In the genomic region with DNA sequence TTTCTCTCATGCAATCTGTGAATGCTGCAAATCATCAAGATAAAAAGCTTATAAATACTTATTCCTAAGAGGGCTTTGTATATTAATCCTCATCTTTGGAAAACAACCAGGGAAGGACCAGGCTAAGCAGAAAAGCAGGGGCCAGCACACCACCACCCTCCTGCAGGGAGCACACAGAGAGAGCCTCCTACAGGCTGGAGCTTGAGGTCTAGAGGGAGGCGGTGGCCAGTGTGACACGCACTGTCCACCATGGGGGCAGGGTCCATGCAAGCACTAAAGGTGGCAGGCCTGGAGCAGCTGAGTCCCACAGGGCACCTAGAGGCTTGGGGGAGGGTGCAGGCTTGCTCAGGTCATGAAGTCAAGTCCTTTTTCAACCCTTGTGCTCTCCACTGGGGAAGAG, we compare ENCODE assay signal across 2 cellular contexts.
TF ChIP-seq lines count a peak whose summit lies in the region.

No MANE protein-coding gene starts in this region.

TF ChIP-seq in HCT116, 20 proteins besides CTCF, POLR2A, EP300 and RAD21:
- TF ChIP-seq FOSL1 (IDR thresholded peaks at IDR 0.05; ENCODE audit: low read depth) (no peak), SRF (IDR thresholded peaks at IDR 0.05; ENCODE audit: low read depth) (no peak), EZH2 (IDR thresholded peaks at IDR 0.05) (no peak), ZFX (IDR thresholded peaks at IDR 0.05) (no peak), CBX3 (IDR thresholded peaks at IDR 0.05; ENCODE audit: low read depth) (no peak), ELF1 (IDR thresholded peaks at IDR 0.05; ENCODE audit: borderline replicate concordance, low read depth) (no peak), SIN3A (IDR thresholded peaks at IDR 0.05; ENCODE audit: low read depth) (no peak), EGR1 (IDR thresholded peaks at IDR 0.05; ENCODE audit: low read depth) (no peak), YY1 (IDR thresholded peaks at IDR 0.05; ENCODE audit: extremely low read depth, insufficient replicate concordance, low read depth, low read length) (no peak), EZH2phosphoT487 (IDR thresholded peaks at IDR 0.05; ENCODE audit: borderline replicate concordance) (no peak), ZNF274 (IDR thresholded peaks at IDR 0.05; ENCODE audit: low read depth, low read length) (no peak), CEBPB (IDR thresholded peaks at IDR 0.05; ENCODE audit: low read depth) (no peak), POLR2AphosphoS5 (IDR thresholded peaks at IDR 0.05; ENCODE audit: low read depth, low read length) (no peak)
- TF ChIP-seq, protein P1, sequence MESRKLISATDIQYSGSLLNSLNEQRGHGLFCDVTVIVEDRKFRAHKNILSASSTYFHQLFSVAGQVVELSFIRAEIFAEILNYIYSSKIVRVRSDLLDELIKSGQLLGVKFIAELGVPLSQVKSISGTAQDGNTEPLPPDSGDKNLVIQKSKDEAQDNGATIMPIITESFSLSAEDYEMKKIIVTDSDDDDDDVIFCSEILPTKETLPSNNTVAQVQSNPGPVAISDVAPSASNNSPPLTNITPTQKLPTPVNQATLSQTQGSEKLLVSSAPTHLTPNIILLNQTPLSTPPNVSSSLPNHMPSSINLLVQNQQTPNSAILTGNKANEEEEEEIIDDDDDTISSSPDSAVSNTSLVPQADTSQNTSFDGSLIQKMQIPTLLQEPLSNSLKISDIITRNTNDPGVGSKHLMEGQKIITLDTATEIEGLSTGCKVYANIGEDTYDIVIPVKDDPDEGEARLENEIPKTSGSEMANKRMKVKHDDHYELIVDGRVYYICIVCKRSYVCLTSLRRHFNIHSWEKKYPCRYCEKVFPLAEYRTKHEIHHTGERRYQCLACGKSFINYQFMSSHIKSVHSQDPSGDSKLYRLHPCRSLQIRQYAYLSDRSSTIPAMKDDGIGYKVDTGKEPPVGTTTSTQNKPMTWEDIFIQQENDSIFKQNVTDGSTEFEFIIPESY (IDR thresholded peaks at IDR 0.05; ENCODE audit: extremely low read depth, insufficient replicate concordance, low read length), result no peak
- TF ChIP-seq, protein P2, sequence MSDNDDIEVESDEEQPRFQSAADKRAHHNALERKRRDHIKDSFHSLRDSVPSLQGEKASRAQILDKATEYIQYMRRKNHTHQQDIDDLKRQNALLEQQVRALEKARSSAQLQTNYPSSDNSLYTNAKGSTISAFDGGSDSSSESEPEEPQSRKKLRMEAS (IDR thresholded peaks at IDR 0.05), result no peak
- TF ChIP-seq, protein P3, sequence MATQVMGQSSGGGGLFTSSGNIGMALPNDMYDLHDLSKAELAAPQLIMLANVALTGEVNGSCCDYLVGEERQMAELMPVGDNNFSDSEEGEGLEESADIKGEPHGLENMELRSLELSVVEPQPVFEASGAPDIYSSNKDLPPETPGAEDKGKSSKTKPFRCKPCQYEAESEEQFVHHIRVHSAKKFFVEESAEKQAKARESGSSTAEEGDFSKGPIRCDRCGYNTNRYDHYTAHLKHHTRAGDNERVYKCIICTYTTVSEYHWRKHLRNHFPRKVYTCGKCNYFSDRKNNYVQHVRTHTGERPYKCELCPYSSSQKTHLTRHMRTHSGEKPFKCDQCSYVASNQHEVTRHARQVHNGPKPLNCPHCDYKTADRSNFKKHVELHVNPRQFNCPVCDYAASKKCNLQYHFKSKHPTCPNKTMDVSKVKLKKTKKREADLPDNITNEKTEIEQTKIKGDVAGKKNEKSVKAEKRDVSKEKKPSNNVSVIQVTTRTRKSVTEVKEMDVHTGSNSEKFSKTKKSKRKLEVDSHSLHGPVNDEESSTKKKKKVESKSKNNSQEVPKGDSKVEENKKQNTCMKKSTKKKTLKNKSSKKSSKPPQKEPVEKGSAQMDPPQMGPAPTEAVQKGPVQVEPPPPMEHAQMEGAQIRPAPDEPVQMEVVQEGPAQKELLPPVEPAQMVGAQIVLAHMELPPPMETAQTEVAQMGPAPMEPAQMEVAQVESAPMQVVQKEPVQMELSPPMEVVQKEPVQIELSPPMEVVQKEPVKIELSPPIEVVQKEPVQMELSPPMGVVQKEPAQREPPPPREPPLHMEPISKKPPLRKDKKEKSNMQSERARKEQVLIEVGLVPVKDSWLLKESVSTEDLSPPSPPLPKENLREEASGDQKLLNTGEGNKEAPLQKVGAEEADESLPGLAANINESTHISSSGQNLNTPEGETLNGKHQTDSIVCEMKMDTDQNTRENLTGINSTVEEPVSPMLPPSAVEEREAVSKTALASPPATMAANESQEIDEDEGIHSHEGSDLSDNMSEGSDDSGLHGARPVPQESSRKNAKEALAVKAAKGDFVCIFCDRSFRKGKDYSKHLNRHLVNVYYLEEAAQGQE (IDR thresholded peaks at IDR 0.05; ENCODE audit: low read depth), result no peak

TF ChIP-seq in H1, 55 proteins besides CTCF, POLR2A, EP300 and RAD21:
- TF ChIP-seq, protein P4, sequence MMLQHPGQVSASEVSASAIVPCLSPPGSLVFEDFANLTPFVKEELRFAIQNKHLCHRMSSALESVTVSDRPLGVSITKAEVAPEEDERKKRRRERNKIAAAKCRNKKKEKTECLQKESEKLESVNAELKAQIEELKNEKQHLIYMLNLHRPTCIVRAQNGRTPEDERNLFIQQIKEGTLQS (IDR thresholded peaks at IDR 0.05; ENCODE audit: insufficient read depth, low read depth, low read length), result no peak
- TF ChIP-seq RFX5 (IDR thresholded peaks at IDR 0.05; ENCODE audit: borderline replicate concordance, low read depth, low read length), result no peak
- TF ChIP-seq KDM5A (IDR thresholded peaks at IDR 0.05; ENCODE audit: low read length), result no peak
- no peak for TF ChIP-seq SP1 (IDR thresholded peaks at IDR 0.05; ENCODE audit: low read depth, low read length)
- no peak for TF ChIP-seq ZNF274 (IDR thresholded peaks at IDR 0.05; ENCODE audit: borderline replicate concordance, extremely low read depth, low read length)
- no peak for TF ChIP-seq CREB1 (IDR thresholded peaks at IDR 0.05)
TF ChIP-seq in H1: peak in this region for 0.
